Comparison of ENCODE assay signal across 15 cellular contexts in genomic region chr9:75181748-75182147, GRCh38.
A peak's percentile ranks its signal among the peaks of the same experiment; 100 is the strongest.
DNase-seq lines count a peak whose midpoint lies in the region; ATAC-seq and TF ChIP-seq lines count a peak whose summit lies in the region.
"Had no signal": no experiment of that assay in that cellular context is flagged by ENCODE, and none has a peak within 500 bp of the region (broad histone marks: within the 10 kb centered on the region; RNA-seq: fewer than 3 reads in every experiment).

No MANE protein-coding gene starts in this region.

- no peaks in the 10 kb centered on the region for H3K27me3 Mint-ChIP-seq in activated naive CD4-positive, alpha-beta T cell treated with anti-CD3 and anti-CD28 coated beads for 36 hours (ENCODE audit: low read depth)
- H3K27me3 Mint-ChIP-seq in WTC11 (ENCODE audit: low read depth): no peaks in the 10 kb centered on the region
- H3K27me3 Mint-ChIP-seq: memory B cell had no signal

- 64% methylated on average over 1 of the region's 1 CpG for WGBS in esophagus muscularis mucosa

- no peaks in the 10 kb centered on the region for H3K27me3 ChIP-seq in esophagus muscularis mucosa
- H3K27me3 ChIP-seq: adrenal gland, pancreas had no signal

- TF ChIP-seq POLR2A in esophagus muscularis mucosa (IDR thresholded peaks at IDR 0.05; ENCODE audit: low read depth): no peak

- ATAC-seq in activated naive CD4-positive, alpha-beta T cell treated with anti-CD3 and anti-CD28 coated beads, Interleukin-2, amount 50 U/mL, for 72 hours: peak; percentile 33 to 43
- ATAC-seq in WTC11 (peak; percentile 52; the same call in 1 of the 2 replicates), GM18907 (IDR thresholded peaks at IDR 0.05; ENCODE audit: unreplicated experiment) (no peak)
- ATAC-seq: pancreas had no signal

- no peaks in the 10 kb centered on the region for H3K36me3 Mint-ChIP-seq in activated naive CD4-positive, alpha-beta T cell treated with anti-CD3 and anti-CD28 coated beads, Interleukin-2, amount 50 U/mL, for 72 hours
- H3K36me3 Mint-ChIP-seq in activated naive CD4-positive, alpha-beta T cell treated with anti-CD3 and anti-CD28 coated beads for 36 hours (ENCODE audit: low read depth): peaks cover 3% of the 10 kb centered on the region
- H3K36me3 Mint-ChIP-seq in WTC11: no peaks in the 10 kb centered on the region

- POLR2A ChIA-PET in WTC11 (lab: Charles Lee): no interaction called here

- H3K9me3 Mint-ChIP-seq in activated naive CD4-positive, alpha-beta T cell treated with anti-CD3 and anti-CD28 coated beads, Interleukin-2, amount 50 U/mL, for 72 hours: peaks cover 0 to 3% of the 10 kb centered on the region in 2 donors
- no peaks in the 10 kb centered on the region for H3K9me3 Mint-ChIP-seq in activated naive CD4-positive, alpha-beta T cell treated with anti-CD3 and anti-CD28 coated beads for 36 hours
- peaks cover 14% of the 10 kb centered on the region for H3K9me3 Mint-ChIP-seq in WTC11
- H3K9me3 Mint-ChIP-seq: endodermal cell, memory B cell had no signal

- no peak for TF ChIP-seq EP300 in esophagus muscularis mucosa (IDR thresholded peaks at IDR 0.05)

- TF ChIP-seq CTCF in WTC11 (IDR thresholded peaks at IDR 0.05) (no peak), fibroblast of pulmonary artery (IDR thresholded peaks at IDR 0.05; ENCODE audit: low read length, missing control alignments) (no peak), esophagus muscularis mucosa (IDR thresholded peaks at IDR 0.05) (no peak)

- H3K27ac Mint-ChIP-seq in activated naive CD4-positive, alpha-beta T cell treated with anti-CD3 and anti-CD28 coated beads, Interleukin-2, amount 50 U/mL, for 72 hours: no peak overlapping the region
- H3K27ac Mint-ChIP-seq in activated naive CD4-positive, alpha-beta T cell treated with anti-CD3 and anti-CD28 coated beads for 36 hours: no peak overlapping the region
- no peak overlapping the region for H3K27ac Mint-ChIP-seq in WTC11
- H3K27ac Mint-ChIP-seq: endodermal cell, memory B cell had no signal

- intact Hi-C loops in activated naive CD4-positive, alpha-beta T cell treated with anti-CD3 and anti-CD28 coated beads for 36 hours (cut with micrococcal nuclease): loop anchor here (10.0 kb wide), 2 partner anchors 157 to 843 kb away; partner anchors contain the start of gene CARNMT1
- intact Hi-C loops in esophagus muscularis mucosa (cut with DNase I): no loop called here

- peaks cover 11% of the 10 kb centered on the region for H3K4me1 Mint-ChIP-seq in activated naive CD4-positive, alpha-beta T cell treated with anti-CD3 and anti-CD28 coated beads for 36 hours (ENCODE audit: low read depth)
- H3K4me1 Mint-ChIP-seq in WTC11: no peaks in the 10 kb centered on the region
- H3K4me1 Mint-ChIP-seq: endodermal cell had no signal

- H3K36me3 ChIP-seq in esophagus muscularis mucosa: peaks cover 0 to 5% (median 0%) of the 10 kb centered on the region in 4 donors
- H3K36me3 ChIP-seq: adrenal gland, pancreas had no signal

- H3K4me1 ChIP-seq in esophagus muscularis mucosa: no peaks in the 10 kb centered on the region
- H3K4me1 ChIP-seq: pancreas had no signal

- no peak overlapping the region for H3K4me3 ChIP-seq in fibroblast of pulmonary artery (replicated peaks; ENCODE audit: low read depth, low read length)
- no peak overlapping the region for H3K4me3 ChIP-seq in esophagus muscularis mucosa
- H3K4me3 ChIP-seq: adrenal gland, pancreas, SK-N-MC had no signal

- H3K27ac ChIP-seq in esophagus muscularis mucosa (replicated peaks in 1 of 4): no peak overlapping the region
- H3K27ac ChIP-seq: adrenal gland, pancreas, SK-N-MC had no signal

- no peak overlapping the region for H3K4me3 Mint-ChIP-seq in activated naive CD4-positive, alpha-beta T cell treated with anti-CD3 and anti-CD28 coated beads for 36 hours
- no peak overlapping the region for H3K4me3 Mint-ChIP-seq in WTC11
- H3K4me3 Mint-ChIP-seq: endodermal cell, memory B cell had no signal

- no peaks in the 10 kb centered on the region for H3K9me3 ChIP-seq in esophagus muscularis mucosa
- H3K9me3 ChIP-seq: adrenal gland, pancreas had no signal

- no peak for DNase-seq in activated naive CD4-positive, alpha-beta T cell treated with anti-CD3 and anti-CD28 coated beads, Interleukin-2, amount 50 U/mL, for 72 hours (ENCODE audit: low spot score in 2 of 2)
- no peak for DNase-seq in activated naive CD4-positive, alpha-beta T cell treated with anti-CD3 and anti-CD28 coated beads for 36 hours
- DNase-seq in WTC11 (ENCODE audit: low spot score) (no peak), fibroblast of pulmonary artery (ENCODE audit: low read depth) (peak; percentile 46), amniotic stem cell (lab: John Stamatoyannopoulos, UW) (no peak), activated gamma-delta T cell (lab: John Stamatoyannopoulos, UW) (no peak), esophagus muscularis mucosa (ENCODE audit: extremely low spot score) (no peak)
- DNase-seq: endodermal cell, KBM-7, NCI-H187, pancreas had no signal

- CTCF ChIA-PET in activated naive CD4-positive, alpha-beta T cell treated with anti-CD3 and anti-CD28 coated beads for 36 hours (lab: Charles Lee): no interaction called here
- CTCF ChIA-PET in WTC11 (lab: Charles Lee): no interaction called here

TF ChIP-seq in WTC11, 78 proteins besides CTCF, POLR2A, EP300 and RAD21 (continues in another document):
- TF ChIP-seq IRF2 (CRISPR knock-in tag; IDR thresholded peaks at IDR 0.05; ENCODE audit: borderline replicate concordance, low read depth): no peak
- TF ChIP-seq, protein P1, sequence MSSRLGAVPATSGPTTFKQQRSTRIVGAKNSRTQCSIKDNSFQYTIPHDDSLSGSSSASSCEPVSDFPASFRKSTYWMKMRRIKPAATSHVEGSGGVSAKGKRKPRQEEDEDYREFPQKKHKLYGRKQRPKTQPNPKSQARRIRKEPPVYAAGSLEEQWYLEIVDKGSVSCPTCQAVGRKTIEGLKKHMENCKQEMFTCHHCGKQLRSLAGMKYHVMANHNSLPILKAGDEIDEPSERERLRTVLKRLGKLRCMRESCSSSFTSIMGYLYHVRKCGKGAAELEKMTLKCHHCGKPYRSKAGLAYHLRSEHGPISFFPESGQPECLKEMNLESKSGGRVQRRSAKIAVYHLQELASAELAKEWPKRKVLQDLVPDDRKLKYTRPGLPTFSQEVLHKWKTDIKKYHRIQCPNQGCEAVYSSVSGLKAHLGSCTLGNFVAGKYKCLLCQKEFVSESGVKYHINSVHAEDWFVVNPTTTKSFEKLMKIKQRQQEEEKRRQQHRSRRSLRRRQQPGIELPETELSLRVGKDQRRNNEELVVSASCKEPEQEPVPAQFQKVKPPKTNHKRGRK (CRISPR knock-in tag; IDR thresholded peaks at IDR 0.05; ENCODE audit: borderline replicate concordance): no peak
- TF ChIP-seq NR2C2 (CRISPR knock-in tag; IDR thresholded peaks at IDR 0.05): no peak
- no peak for TF ChIP-seq ZNF219 (CRISPR knock-in tag; IDR thresholded peaks at IDR 0.05; ENCODE audit: borderline replicate concordance)
- no peak for TF ChIP-seq FOXJ3 (CRISPR knock-in tag; IDR thresholded peaks at IDR 0.05; ENCODE audit: borderline replicate concordance)
- no peak for TF ChIP-seq ZMAT4 (CRISPR knock-in tag; IDR thresholded peaks at IDR 0.05)
- no peak for TF ChIP-seq TEAD4 (CRISPR knock-in tag; IDR thresholded peaks at IDR 0.05)
- TF ChIP-seq, protein P2, sequence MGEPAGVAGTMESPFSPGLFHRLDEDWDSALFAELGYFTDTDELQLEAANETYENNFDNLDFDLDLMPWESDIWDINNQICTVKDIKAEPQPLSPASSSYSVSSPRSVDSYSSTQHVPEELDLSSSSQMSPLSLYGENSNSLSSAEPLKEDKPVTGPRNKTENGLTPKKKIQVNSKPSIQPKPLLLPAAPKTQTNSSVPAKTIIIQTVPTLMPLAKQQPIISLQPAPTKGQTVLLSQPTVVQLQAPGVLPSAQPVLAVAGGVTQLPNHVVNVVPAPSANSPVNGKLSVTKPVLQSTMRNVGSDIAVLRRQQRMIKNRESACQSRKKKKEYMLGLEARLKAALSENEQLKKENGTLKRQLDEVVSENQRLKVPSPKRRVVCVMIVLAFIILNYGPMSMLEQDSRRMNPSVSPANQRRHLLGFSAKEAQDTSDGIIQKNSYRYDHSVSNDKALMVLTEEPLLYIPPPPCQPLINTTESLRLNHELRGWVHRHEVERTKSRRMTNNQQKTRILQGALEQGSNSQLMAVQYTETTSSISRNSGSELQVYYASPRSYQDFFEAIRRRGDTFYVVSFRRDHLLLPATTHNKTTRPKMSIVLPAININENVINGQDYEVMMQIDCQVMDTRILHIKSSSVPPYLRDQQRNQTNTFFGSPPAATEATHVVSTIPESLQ (CRISPR knock-in tag; IDR thresholded peaks at IDR 0.05): no peak
- TF ChIP-seq, protein P3, sequence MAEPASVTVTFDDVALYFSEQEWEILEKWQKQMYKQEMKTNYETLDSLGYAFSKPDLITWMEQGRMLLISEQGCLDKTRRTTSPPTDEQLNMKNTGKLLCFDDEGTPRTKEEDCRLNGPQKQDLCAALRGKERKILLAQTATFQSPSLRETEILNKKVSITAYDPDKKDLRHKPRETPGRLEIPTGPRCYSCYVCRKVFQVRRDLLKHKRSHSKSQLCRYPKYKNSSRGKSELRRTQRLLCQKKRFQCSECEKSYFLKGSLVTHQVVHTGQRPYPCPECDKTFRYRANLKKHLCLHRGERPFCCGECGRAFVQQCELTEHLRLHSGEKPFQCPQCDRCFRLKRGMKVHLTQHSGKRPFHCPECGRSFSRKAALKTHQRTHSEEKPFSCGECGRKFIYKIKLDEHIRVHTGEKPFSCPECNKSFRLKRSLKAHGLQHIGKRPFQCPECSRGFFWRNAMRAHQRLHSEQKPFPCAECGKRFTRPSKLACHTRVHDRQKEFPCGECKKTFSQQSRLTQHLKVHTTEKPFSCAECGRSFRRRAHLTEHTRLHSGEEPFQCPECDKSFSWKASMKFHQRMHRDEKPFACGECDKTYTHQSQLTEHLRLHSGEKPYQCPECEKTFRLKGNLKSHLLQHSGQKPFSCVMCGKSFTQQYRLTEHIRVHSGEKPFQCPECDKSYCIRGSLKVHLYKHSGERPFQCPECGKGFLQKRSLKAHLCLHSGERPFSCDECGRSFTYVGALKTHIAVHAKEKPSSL (CRISPR knock-in tag; conservative IDR thresholded peaks at IDR 0.05): no peak
- no peak for TF ChIP-seq ERG (CRISPR knock-in tag; IDR thresholded peaks at IDR 0.05)
